18 cellular contexts compared by ENCODE assay signal in the genomic region with DNA sequence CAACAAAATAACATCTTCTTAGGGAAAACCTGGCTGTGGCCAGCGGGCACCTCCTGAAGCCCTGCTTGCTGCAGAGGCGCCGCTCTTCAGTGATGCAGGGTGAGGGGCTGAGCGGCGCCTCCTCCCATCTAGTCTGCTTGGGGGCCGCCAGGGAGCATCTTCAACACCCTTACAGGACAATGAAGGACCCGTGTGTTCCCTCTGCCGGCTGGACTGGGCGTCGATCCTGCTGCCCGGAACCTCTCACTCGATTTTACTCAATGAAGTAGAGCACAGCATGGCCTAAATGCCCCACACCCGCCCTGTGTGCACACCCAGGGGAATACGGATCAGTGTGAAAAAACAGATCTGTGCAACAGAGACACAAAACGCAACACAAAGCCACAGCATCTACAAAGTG. TPM values are rescaled to one million over a fixed set of nuclear protein-coding genes. Genes with fewer than 3 reads are reported as not detected.
DNase-seq lines count a peak whose midpoint lies in the region; ATAC-seq and TF ChIP-seq lines count a peak whose summit lies in the region.
"Had no signal": no experiment of that assay in that cellular context is flagged by ENCODE, and none has a peak within 500 bp of the region (broad histone marks: within the 10 kb centered on the region; RNA-seq: fewer than 3 reads in every experiment).

No MANE protein-coding gene starts in this region.

- H2AK5ac ChIP-seq in IMR-90 (ENCODE audit: low read depth, low read length) = no peak overlapping the region
- no peak overlapping the region for H2AK5ac ChIP-seq in neuronal stem cell (ENCODE audit: low read depth, low read length)

- H2AFZ ChIP-seq in IMR-90 (replicated peaks; ENCODE audit: low read length, poor library complexity) = no peak overlapping the region
- H2AFZ ChIP-seq in neuronal stem cell (ENCODE audit: low read length) = no peak overlapping the region
- H2AFZ ChIP-seq: neural progenitor cell had no signal

- H3K27ac Mint-ChIP-seq in activated naive CD8-positive, alpha-beta T cell treated with anti-CD3 and anti-CD28 coated beads, Interleukin-2, amount 10 ng/mL, durations not matched to agents 7 days and 5 days = peak overlapping the region; percentile 30
- H3K27ac Mint-ChIP-seq: activated T-helper 2 cell treated with anti-CD3 and anti-CD28 coated beads, Interferon-gamma antibody, Interleukin-2, Interleukin-4, amounts not matched to agents 10 μg/mL and 5 μg/mL and 100 μg/mL, durations not matched to agents 14 hours and 24 hours and 36 hours; progenitor cell of endocrine pancreas had no signal

- H3K9me1 ChIP-seq in IMR-90 (ENCODE audit: insufficient read depth, low read length) = no peaks in the 10 kb centered on the region; the same call in 1 of the 2 replicates

- H3K18ac ChIP-seq in IMR-90 (ENCODE audit: low read depth, low read length) = no peak overlapping the region
- H3K18ac ChIP-seq in neuronal stem cell (ENCODE audit: low read length) = no peak overlapping the region

- WGBS in IMR-90 (ENCODE audit: extremely low coverage in 2 of 2, insufficient read length in 1 of 2), 2 experiments = 94% methylated on average over 3 of the region's 15 CpGs; no CpG with 5 or more reads in 1 of the 2 experiments
- no CpG with 5 or more reads among the region's 15 CpGs for WGBS in neuronal stem cell (ENCODE audit: extremely low coverage in 2 of 2, insufficient read length in 2 of 2, insufficient replicate concordance in 1 of 2), 2 donors

- no peak overlapping the region for H2BK5ac ChIP-seq in IMR-90 (ENCODE audit: low read depth, low read length, poor library complexity, severe bottlenecking)
- peak overlapping the region; percentile 46 for H2BK5ac ChIP-seq in neuronal stem cell (ENCODE audit: low read length)

- no peak for TF ChIP-seq POLR2A in IMR-90 (IDR thresholded peaks at IDR 0.05; ENCODE audit: low read depth, low read length)

- no peak for TF ChIP-seq CTCF in IMR-90 (conservative IDR thresholded peaks at IDR 0.05; ENCODE audit: low read depth, low read length)

- H3K9me3 Mint-ChIP-seq in activated naive CD8-positive, alpha-beta T cell treated with anti-CD3 and anti-CD28 coated beads, Interleukin-2, amount 10 ng/mL, durations not matched to agents 7 days and 5 days = peaks cover 6% of the 10 kb centered on the region

- POLR2A ChIA-PET in IMR-90 (lab: Charles Lee; ENCODE audit: unreplicated experiment) = no interaction called here
- POLR2A ChIA-PET in activated naive CD8-positive, alpha-beta T cell treated with anti-CD3 and anti-CD28 coated beads, Interleukin-2, amount 10 ng/mL, durations not matched to agents 7 days and 5 days (lab: Charles Lee) = no interaction called here

- H3K4ac ChIP-seq in IMR-90 (ENCODE audit: low read depth, low read length) (no peak overlapping the region), neuronal stem cell (ENCODE audit: low read length) (no peak overlapping the region)

- H3K9me3 ChIP-seq in IMR-90 (ENCODE audit: control insufficient read depth, insufficient read depth, low read length) (no peaks in the 10 kb centered on the region), neuronal stem cell (replicated peaks in 1 of 2; ENCODE audit: control insufficient read depth in 2 of 2, insufficient read depth in 1 of 2, low read depth in 1 of 2, low read length in 2 of 2) (peaks cover 0 to 3% of the 10 kb centered on the region in 2 donors)
- H3K9me3 ChIP-seq: ascending aorta, heart right ventricle, left ventricle myocardium inferior had no signal

- CTCF ChIA-PET in IMR-90 (lab: Yijun Ruan, JAX) = interaction anchor here (0.6 kb wide), 1 partner anchor 1377 kb away, joined by 3 read pairs; no protein-coding TSS in a partner anchor

- in situ Hi-C loops in IMR-90 (cut with MboI; ENCODE audit: low sequenced_read_pairs) = no loop called here

- H2BK12ac ChIP-seq in neuronal stem cell (ENCODE audit: low read length) = no peak overlapping the region

- intact Hi-C loops in IMR-90 (cut with micrococcal nuclease) (no loop called here), left colon (cut with DNase I, micrococcal nuclease) (no loop called here)

- H4K91ac ChIP-seq in IMR-90 (ENCODE audit: insufficient read depth, low read depth, low read length) = no peak overlapping the region
- no peak overlapping the region for H4K91ac ChIP-seq in neuronal stem cell (ENCODE audit: low read depth, low read length, poor library complexity)

- H3K23ac ChIP-seq in IMR-90 (ENCODE audit: low read depth, low read length) = no peak overlapping the region
- H3K23ac ChIP-seq in neuronal stem cell (ENCODE audit: low read depth, low read length, poor library complexity) = peak overlapping the region; percentile 50

- H4K5ac ChIP-seq in IMR-90 (ENCODE audit: low read depth, low read length) = no peak overlapping the region

- TF ChIP-seq RAD21 in IMR-90 (IDR thresholded peaks at IDR 0.05; ENCODE audit: low read length) = no peak

- DNase-seq in activated effector memory CD4-positive, alpha-beta T cell treated with anti-CD3 and anti-CD28 coated beads, Interleukin-2, amount 50 U/mL, for 16 hours = peak; percentile 27
- no peak for DNase-seq in activated effector memory CD4-positive, alpha-beta T cell treated with Interleukin-2 at 50 U/mL for 16 hours
- DNase-seq in IMR-90 (no peak), neuronal stem cell (ENCODE audit: low spot score) (no peak), DMS 273 treated with DMSO at 0.1 percent for 48 hours (lab: John Stamatoyannopoulos, UW) (no peak), left colon (no peak)
- no peak for DNase-seq in activated naive CD8-positive, alpha-beta T cell treated with anti-CD3 and anti-CD28 coated beads, Interleukin-2, amount 10 ng/mL, durations not matched to agents 7 days and 5 days
- DNase-seq: activated CD8-positive, alpha-beta memory T cell treated with anti-CD3 and anti-CD28 coated beads for 24 hours; C1 segment of cervical spinal cord; heart right ventricle; left ventricle myocardium inferior; NCI-H1417 had no signal

- H3K9ac ChIP-seq in IMR-90 (ENCODE audit: low read depth, low read length) (no peak overlapping the region), neuronal stem cell (ENCODE audit: low read depth, low read length, poor library complexity) (no peak overlapping the region)
- H3K9ac ChIP-seq: neural progenitor cell had no signal

- H3K4me3 ChIP-seq in IMR-90 (ENCODE audit: insufficient read depth, low read depth, low read length) (no peak overlapping the region), neuronal stem cell (ENCODE audit: low read length in 2 of 2) (no peak overlapping the region)
- H3K4me3 ChIP-seq: ascending aorta, heart right ventricle, left ventricle myocardium inferior, neural progenitor cell had no signal

- ATAC-seq in IMR-90 (ENCODE audit: low read depth) = no peak
- peak; percentile 36 for ATAC-seq in activated naive CD8-positive, alpha-beta T cell treated with anti-CD3 and anti-CD28 coated beads, Interleukin-2, amount 10 ng/mL, durations not matched to agents 7 days and 5 days (ENCODE audit: low read depth)
- no peak for ATAC-seq in left colon
- ATAC-seq: heart right ventricle, HepG2, Panc1 had no signal

- H3K14ac ChIP-seq in IMR-90 (replicated peaks; ENCODE audit: low read depth, low read length) = no peak overlapping the region
- H3K14ac ChIP-seq in neuronal stem cell (ENCODE audit: low read length) = peak overlapping the region; percentile 32

- H2BK15ac ChIP-seq in IMR-90 (ENCODE audit: low read depth, low read length) (no peak overlapping the region), neuronal stem cell (ENCODE audit: low read length) (no peak overlapping the region)

- H3K4me1 ChIP-seq in IMR-90 (ENCODE audit: control insufficient read depth, insufficient read depth, low read length) (no peaks in the 10 kb centered on the region), neuronal stem cell (ENCODE audit: control insufficient read depth in 2 of 2, insufficient read depth in 1 of 2, low read depth in 1 of 2, low read length in 2 of 2) (peaks cover 0 to 2% of the 10 kb centered on the region in 2 donors)
- H3K4me1 ChIP-seq: ascending aorta, heart right ventricle, left ventricle myocardium inferior, neural progenitor cell had no signal

- dilution Hi-C loops in IMR-90 (cut with HindIII; ENCODE audit: low sequenced_read_pairs, unreplicated experiment) = no loop called here

- no peak overlapping the region for H2BK20ac ChIP-seq in IMR-90 (ENCODE audit: low read depth, low read length)

- no TSS peak for BruUV-seq in IMR-90 (replicated peaks; lab: Mats Ljungman, UMichigan)

- H3K27ac ChIP-seq in IMR-90 (ENCODE audit: insufficient read depth, low read length) = no peak overlapping the region
- H3K27ac ChIP-seq in neuronal stem cell (replicated peaks; ENCODE audit: low read length) = no peak overlapping the region
- H3K27ac ChIP-seq: ascending aorta, left ventricle myocardium inferior, neural progenitor cell had no signal

- no peak overlapping the region for H3K4me2 ChIP-seq in IMR-90 (ENCODE audit: low read depth, low read length)
- H3K4me2 ChIP-seq in neuronal stem cell (ENCODE audit: insufficient read depth, low read length, poor library complexity, severe bottlenecking) = no peak overlapping the region
- H3K4me2 ChIP-seq: neural progenitor cell had no signal

- peaks cover 44% of the 10 kb centered on the region for H3K36me3 ChIP-seq in IMR-90 (ENCODE audit: control insufficient read depth, insufficient read depth, low read length)
- peaks cover 12 to 37% of the 10 kb centered on the region in 2 donors for H3K36me3 ChIP-seq in neuronal stem cell (replicated peaks in 1 of 2; ENCODE audit: control insufficient read depth in 2 of 2, insufficient read depth in 2 of 2, low read length in 2 of 2)
- H3K36me3 ChIP-seq: neural progenitor cell had no signal

- peaks cover 10% of the 10 kb centered on the region for H3K36me3 Mint-ChIP-seq in activated naive CD8-positive, alpha-beta T cell treated with anti-CD3 and anti-CD28 coated beads, Interleukin-2, amount 10 ng/mL, durations not matched to agents 7 days and 5 days

- H3K27me3 ChIP-seq in IMR-90 (ENCODE audit: control insufficient read depth, insufficient read depth, low read length) (no peaks in the 10 kb centered on the region), neuronal stem cell (ENCODE audit: control insufficient read depth in 3 of 3, insufficient read depth in 3 of 3, low read depth in 1 of 3, low read length in 3 of 3) (peaks cover 0 to 3% (median 0%) of the 10 kb centered on the region in 3 experiments)
- H3K27me3 ChIP-seq: ascending aorta, heart right ventricle, neural progenitor cell had no signal

- peaks cover 43% of the 10 kb centered on the region for H3K4me1 Mint-ChIP-seq in activated naive CD8-positive, alpha-beta T cell treated with anti-CD3 and anti-CD28 coated beads, Interleukin-2, amount 10 ng/mL, durations not matched to agents 7 days and 5 days

- peaks cover 3% of the 10 kb centered on the region for H4K20me1 ChIP-seq in IMR-90 (ENCODE audit: insufficient read depth, low read length)

- H3K27me3 Mint-ChIP-seq in activated naive CD8-positive, alpha-beta T cell treated with anti-CD3 and anti-CD28 coated beads, Interleukin-2, amount 10 ng/mL, durations not matched to agents 7 days and 5 days = peaks cover 11% of the 10 kb centered on the region
- H3K27me3 Mint-ChIP-seq: progenitor cell of endocrine pancreas had no signal

- H3K56ac ChIP-seq in IMR-90 (ENCODE audit: extremely low read depth, insufficient read depth, low read length) = no peak overlapping the region

- H3K79me1 ChIP-seq in IMR-90 (ENCODE audit: low read depth in 1 of 2, low read length in 2 of 2) (0 out of 4 replicates have a peak, but pooled peaks cover 0 to 5% of the 10 kb centered on the region in 2 experiments), neuronal stem cell (ENCODE audit: low read depth, low read length) (no peaks in the 10 kb centered on the region)

- no peak overlapping the region for H4K8ac ChIP-seq in IMR-90 (ENCODE audit: low read depth in 2 of 2, low read length in 2 of 2)
- no peak overlapping the region for H4K8ac ChIP-seq in neuronal stem cell (ENCODE audit: low read depth, low read length)

- H2AK9ac ChIP-seq in IMR-90 (replicated peaks; ENCODE audit: low read depth, low read length, poor library complexity) = peak overlapping the region; percentile 19

- peak overlapping the region; percentile 78 for H3K4me3 Mint-ChIP-seq in activated naive CD8-positive, alpha-beta T cell treated with anti-CD3 and anti-CD28 coated beads, Interleukin-2, amount 10 ng/mL, durations not matched to agents 7 days and 5 days
- H3K4me3 Mint-ChIP-seq: neural progenitor cell had no signal

- no peak overlapping the region for H2BK120ac ChIP-seq in IMR-90 (ENCODE audit: low read depth, low read length)
- H2BK120ac ChIP-seq in neuronal stem cell (ENCODE audit: low read depth, low read length) = no peak overlapping the region

RNA-seq across cellular contexts. Expression of a gene that starts 28.5 kb away (rescaled TPM):
- total RNA-seq in IMR-90 (2012; rRNA removed) (10.9 and 16.1 TPM in 2 replicates), left colon (100 to 1,000 TPM; 124 to 152 TPM)
- 11.8 and 12.0 TPM in 2 replicates for polyA plus RNA-seq in IMR-90 (2012; rRNA removed)
- polyA plus RNA-seq in IMR-90 (2012; cell fraction: cytosol; rRNA removed) = 14.4 and 15.3 TPM in 2 replicates
- 5.4 and 19.1 TPM in 2 replicates for polyA plus RNA-seq in IMR-90 (2012; cell fraction: nucleus; rRNA removed; ENCODE audit: low replicate concordance)
- total RNA-seq in activated naive CD8-positive, alpha-beta T cell treated with anti-CD3 and anti-CD28 coated beads, Interleukin-2, amount 10 ng/mL, durations not matched to agents 7 days and 5 days = 10 to 100 TPM; 28.7 to 29.6 TPM
- polyA plus RNA-seq in neuronal stem cell (2013, experiment 1 of 2) = 20.2 TPM
- polyA plus RNA-seq in neuronal stem cell (2013, experiment 2 of 2) = 21.1 TPM
